In the genomic region with DNA sequence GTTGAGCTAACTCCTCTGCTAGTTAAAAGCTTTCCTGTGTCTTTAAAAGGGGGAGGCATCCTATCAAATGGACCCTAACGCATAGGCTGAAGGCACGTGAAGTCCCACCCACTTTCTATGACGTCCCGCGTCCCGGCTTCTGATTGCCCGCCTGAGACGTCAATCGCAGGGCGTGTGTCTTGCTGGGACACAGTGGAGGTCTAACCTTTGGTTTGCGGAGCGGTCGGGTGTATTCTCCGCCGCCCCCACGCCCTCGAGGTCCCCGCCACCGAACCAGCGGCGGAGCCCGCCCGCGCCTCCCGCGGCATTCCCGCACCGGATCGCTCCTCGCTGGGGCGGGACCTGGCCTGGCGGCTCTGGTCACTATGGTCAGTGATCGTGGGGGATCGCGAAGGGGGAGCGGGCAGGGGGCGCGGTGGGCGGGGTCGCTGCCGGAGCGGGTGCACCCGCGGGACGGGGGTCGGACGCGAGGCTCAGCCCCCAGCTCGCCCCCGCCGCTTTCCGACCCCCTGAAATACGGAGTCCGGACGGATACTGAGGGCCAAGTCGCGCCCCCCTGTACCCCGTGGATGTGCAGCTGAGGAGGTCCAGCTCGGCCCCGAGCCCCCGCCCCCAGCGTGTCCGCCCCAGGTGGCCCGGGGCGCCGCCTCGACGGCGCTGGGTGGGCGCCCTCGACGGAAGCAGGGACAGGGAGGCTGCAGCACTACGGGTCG, we compare ENCODE assay signal across 8 cellular contexts. TPM values are rescaled to one million over a fixed set of nuclear protein-coding genes. Genes with fewer than 3 reads are reported as not detected.
DNase-seq lines count a peak whose midpoint lies in the region; ATAC-seq and TF ChIP-seq lines count a peak whose summit lies in the region.

A gene (plus strand): TSS at position 168 of the 713 bp plus-strand sequence. CDS start 198 bp downstream, at position 366.

- peak within 1 kb of the TSS; percentile 75 for H3K9ac ChIP-seq in SK-N-MC (ENCODE audit: insufficient read length)

- H3K4me3 ChIP-seq in NB4 (ENCODE audit: low read depth, low read length) (no peak within 1 kb of the TSS), SK-N-MC (peak within 1 kb of the TSS; percentile 88)

- DNase-seq in GDM1 (lab: John Stamatoyannopoulos, UW), result peak; percentile 96
- peak; percentile 98 for DNase-seq in NB4 (ENCODE audit: low read depth)
- DNase-seq in SK-N-MC (ENCODE audit: low read depth, low spot score), result peak; percentile 93
- peak; percentile 95 for DNase-seq in activated naive CD4-positive, alpha-beta T cell treated with anti-CD3 and anti-CD28 coated beads, Interleukin-2, amount 50 U/mL, for 16 hours
- peak; percentile 88 for DNase-seq in glomerular endothelial cell (ENCODE audit: extremely low read depth, low read depth, low spot score)
- peak; percentile 40 to 99 (median 94) for DNase-seq in nucleus accumbens (lab: John Stamatoyannopoulos, UW)
- peak; percentile 100 for DNase-seq in superior temporal gyrus (ENCODE audit: extremely low spot score)

- H3K27ac ChIP-seq in SK-N-MC, result no peak within 1 kb of the TSS

- ATAC-seq in HG02571 (IDR thresholded peaks at IDR 0.05; ENCODE audit: unreplicated experiment), result peak; percentile 98

- TF ChIP-seq POLR2A in NB4 (IDR thresholded peaks at IDR 0.05; ENCODE audit: extremely low read depth, insufficient read length), result no peak

- no peaks in the 10 kb centered on the region for H3K9me3 ChIP-seq in SK-N-MC (ENCODE audit: low read depth, low read length)

- no peak for TF ChIP-seq CTCF in NB4 (IDR thresholded peaks at IDR 0.05; ENCODE audit: low read depth, low read length)

- H3K36me3 ChIP-seq in SK-N-MC (ENCODE audit: insufficient read depth, low read length), result no peaks in the 10 kb centered on the region

RNA-seq across cellular contexts. Expression of the gene that starts here (rescaled TPM):
- 5.7 and 8.2 TPM in 2 replicates for total RNA-seq in glomerular endothelial cell
